In genomic region chr5:34735436-34736426, GRCh38 we compare ENCODE assay signal across 17 cellular contexts.
DNase-seq lines count a peak whose midpoint lies in the region; ATAC-seq and TF ChIP-seq lines count a peak whose summit lies in the region.
"Had no signal": no experiment of that assay in that cellular context is flagged by ENCODE, and none has a peak within 500 bp of the region (broad histone marks: within the 10 kb centered on the region; RNA-seq: fewer than 3 reads in every experiment).

No MANE protein-coding gene starts in this region.

- intact Hi-C loops in posterior cingulate gyrus (cut with DNase I) = no loop called here

- DNase-seq in AG09309 (ENCODE audit: low read depth) (peak; percentile 69), amniotic epithelial cell (ENCODE audit: low read depth) (peak; percentile 96), iris pigment epithelial cell (ENCODE audit: low read depth) (peak; percentile 77), iPS-NIHi7 (ENCODE audit: extremely low spot score) (no peak), posterior cingulate gyrus (no peak)
- DNase-seq in effector CD4-positive, alpha-beta T cell = no peak
- DNase-seq: AML-193, DMS153, KBM-7, NCI-H187, NCI-H748 treated with DMSO at 0.1 percent for 48 hours, SHP77 had no signal

- H3K27me3 ChIP-seq in HUES6 (ENCODE audit: control insufficient read depth, insufficient read depth, low read length) = no peaks in the 10 kb centered on the region
- H3K27me3 ChIP-seq: tibial nerve had no signal

- no peaks in the 10 kb centered on the region for H3K9me3 ChIP-seq in HUES6 (ENCODE audit: control insufficient read depth, insufficient read depth, low read depth, low read length)
- H3K9me3 ChIP-seq: tibial nerve had no signal

- H3K27ac ChIP-seq in HUES6 (ENCODE audit: low read depth, low read length) = peak overlapping the region; percentile 59; the same call in 1 of the 2 replicates
- H3K27ac ChIP-seq: tibial nerve had no signal

- peaks cover 37% of the 10 kb centered on the region for H3K4me1 ChIP-seq in HUES6 (ENCODE audit: control insufficient read depth, insufficient read depth, low read length)

- H3K36me3 ChIP-seq in HUES6 (ENCODE audit: control insufficient read depth, insufficient read depth, low read length) = peaks cover 15% of the 10 kb centered on the region

- no peak for ATAC-seq in HG02588 (IDR thresholded peaks at IDR 0.05; ENCODE audit: unreplicated experiment)
- ATAC-seq: activated naive CD4-positive, alpha-beta T cell treated with anti-CD3 and anti-CD28 coated beads, Interleukin-2, amount 50 U/mL, for 72 hours; esophagus mucosa had no signal

- TF ChIP-seq CTCF in AG09309 (IDR thresholded peaks at IDR 0.05; ENCODE audit: control insufficient read depth, insufficient read depth, low read depth, low read length, missing control alignments) = no peak

- H3K9ac ChIP-seq in HUES6 (ENCODE audit: low read length) = no peak overlapping the region

- H3K4me3 ChIP-seq in AG09309 (ENCODE audit: control insufficient read depth, low read depth, low read length) = no peak overlapping the region
- H3K4me3 ChIP-seq in HUES6 (ENCODE audit: low read depth, low read length) = no peak overlapping the region
- H3K4me3 ChIP-seq: tibial nerve had no signal

Comparison
In these comparisons a context has a peak if more than half of its experiments do, and no peak if none do; other contexts are left out.
1. DNase-seq: peak in AG09309 (single experiment), amniotic epithelial cell (single experiment) and iris pigment epithelial cell (single experiment); none in effector CD4-positive, alpha-beta T cell (single experiment), iPS-NIHi7 (single experiment) and posterior cingulate gyrus (0 of 10).